1 cellular context compared by ENCODE assay signal in the genomic region with DNA sequence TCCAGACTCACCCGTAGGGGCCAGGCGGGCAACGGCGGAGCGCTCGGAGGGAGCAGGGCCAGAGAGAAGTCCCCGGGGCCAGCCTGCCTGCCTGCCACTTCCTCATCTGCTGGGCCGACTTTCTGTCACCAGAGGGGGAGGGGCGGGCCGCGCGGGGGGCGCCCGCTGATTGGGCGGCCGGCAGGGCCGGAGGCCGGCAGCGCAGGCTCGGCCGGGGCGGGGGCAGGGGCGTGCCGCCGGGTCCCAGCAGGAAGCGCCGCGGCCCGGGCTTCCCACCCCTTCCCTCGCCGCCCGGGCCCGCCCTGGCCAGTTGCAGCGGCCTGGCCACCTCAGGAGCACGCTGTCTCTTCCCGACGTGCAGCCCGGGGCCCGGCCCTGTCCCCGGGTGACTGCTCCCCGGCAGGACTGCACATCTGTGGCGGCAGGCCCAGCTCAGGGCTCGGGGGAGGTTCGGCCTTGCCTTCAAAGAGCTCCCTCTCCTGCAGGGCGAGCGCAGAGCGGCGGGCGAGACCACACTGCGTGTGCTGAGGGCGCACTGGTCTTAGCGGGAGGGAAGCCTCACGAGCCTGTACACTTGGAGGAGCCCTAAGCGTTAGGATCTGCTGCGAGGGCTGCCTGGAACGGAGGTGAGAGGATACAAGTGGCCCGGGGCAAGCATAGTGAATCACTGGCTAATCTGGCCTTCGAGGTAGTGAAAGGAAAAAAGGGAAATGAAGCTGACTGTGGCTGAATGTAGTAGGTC.
A peak's percentile ranks its signal among the peaks of the same experiment; 100 is the strongest.
TF ChIP-seq lines count a peak whose summit lies in the region.

ELOVL1 (minus strand) TSS at position 108 of the 742 bp plus-strand sequence. CDS start 2,402 bp downstream, outside the sequence.

TF ChIP-seq in HepG2, 621 proteins besides CTCF, POLR2A, EP300 and RAD21 (continued from another document and continues in another):
- TF ChIP-seq, protein P1, sequence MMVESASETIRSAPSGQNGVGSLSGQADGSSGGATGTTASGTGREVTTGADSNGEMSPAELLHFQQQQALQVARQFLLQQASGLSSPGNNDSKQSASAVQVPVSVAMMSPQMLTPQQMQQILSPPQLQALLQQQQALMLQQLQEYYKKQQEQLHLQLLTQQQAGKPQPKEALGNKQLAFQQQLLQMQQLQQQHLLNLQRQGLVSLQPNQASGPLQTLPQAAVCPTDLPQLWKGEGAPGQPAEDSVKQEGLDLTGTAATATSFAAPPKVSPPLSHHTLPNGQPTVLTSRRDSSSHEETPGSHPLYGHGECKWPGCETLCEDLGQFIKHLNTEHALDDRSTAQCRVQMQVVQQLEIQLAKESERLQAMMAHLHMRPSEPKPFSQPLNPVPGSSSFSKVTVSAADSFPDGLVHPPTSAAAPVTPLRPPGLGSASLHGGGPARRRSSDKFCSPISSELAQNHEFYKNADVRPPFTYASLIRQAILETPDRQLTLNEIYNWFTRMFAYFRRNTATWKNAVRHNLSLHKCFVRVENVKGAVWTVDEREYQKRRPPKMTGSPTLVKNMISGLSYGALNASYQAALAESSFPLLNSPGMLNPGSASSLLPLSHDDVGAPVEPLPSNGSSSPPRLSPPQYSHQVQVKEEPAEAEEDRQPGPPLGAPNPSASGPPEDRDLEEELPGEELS (CRISPR knock-in tag; IDR thresholded peaks at IDR 0.05), result peak; percentile 37
- TF ChIP-seq, protein P2, sequence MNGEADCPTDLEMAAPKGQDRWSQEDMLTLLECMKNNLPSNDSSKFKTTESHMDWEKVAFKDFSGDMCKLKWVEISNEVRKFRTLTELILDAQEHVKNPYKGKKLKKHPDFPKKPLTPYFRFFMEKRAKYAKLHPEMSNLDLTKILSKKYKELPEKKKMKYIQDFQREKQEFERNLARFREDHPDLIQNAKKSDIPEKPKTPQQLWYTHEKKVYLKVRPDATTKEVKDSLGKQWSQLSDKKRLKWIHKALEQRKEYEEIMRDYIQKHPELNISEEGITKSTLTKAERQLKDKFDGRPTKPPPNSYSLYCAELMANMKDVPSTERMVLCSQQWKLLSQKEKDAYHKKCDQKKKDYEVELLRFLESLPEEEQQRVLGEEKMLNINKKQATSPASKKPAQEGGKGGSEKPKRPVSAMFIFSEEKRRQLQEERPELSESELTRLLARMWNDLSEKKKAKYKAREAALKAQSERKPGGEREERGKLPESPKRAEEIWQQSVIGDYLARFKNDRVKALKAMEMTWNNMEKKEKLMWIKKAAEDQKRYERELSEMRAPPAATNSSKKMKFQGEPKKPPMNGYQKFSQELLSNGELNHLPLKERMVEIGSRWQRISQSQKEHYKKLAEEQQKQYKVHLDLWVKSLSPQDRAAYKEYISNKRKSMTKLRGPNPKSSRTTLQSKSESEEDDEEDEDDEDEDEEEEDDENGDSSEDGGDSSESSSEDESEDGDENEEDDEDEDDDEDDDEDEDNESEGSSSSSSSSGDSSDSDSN (CRISPR knock-in tag; IDR thresholded peaks at IDR 0.05), result peak; percentile 98
- TF ChIP-seq FOXO1 (CRISPR knock-in tag; IDR thresholded peaks at IDR 0.05), result peak; percentile 66
- peak; percentile 86; the same call in 1 of the 2 replicates for TF ChIP-seq ZBTB44 (CRISPR knock-in tag; IDR thresholded peaks at IDR 0.05)
- peak; percentile 50; the same call in 1 of the 2 replicates for TF ChIP-seq FOXJ3 (CRISPR knock-in tag; IDR thresholded peaks at IDR 0.05; ENCODE audit: borderline replicate concordance)
- TF ChIP-seq ZSCAN21 (CRISPR knock-in tag; IDR thresholded peaks at IDR 0.05; ENCODE audit: borderline replicate concordance), result peak; percentile 86; the same call in 1 of the 2 replicates
- TF ChIP-seq GLI4 (CRISPR knock-in tag; IDR thresholded peaks at IDR 0.05; ENCODE audit: borderline replicate concordance), result 0 out of 2 replicates have a peak, but pooled peaks have one; percentile 52
- TF ChIP-seq ZSCAN22 (CRISPR knock-in tag; IDR thresholded peaks at IDR 0.05), result no peak
- no peak for TF ChIP-seq BHLHE40 (IDR thresholded peaks at IDR 0.05; ENCODE audit: low read length)
- TF ChIP-seq ZKSCAN5 (CRISPR knock-in tag; IDR thresholded peaks at IDR 0.05), result no peak
- TF ChIP-seq GATAD2A (CRISPR knock-in tag; IDR thresholded peaks at IDR 0.05), result peak; percentile 28; the same call in 1 of the 2 replicates
- TF ChIP-seq ZNF317 (CRISPR knock-in tag; IDR thresholded peaks at IDR 0.05), result 0 out of 2 replicates have a peak, but pooled peaks have one; percentile 51
- TF ChIP-seq YEATS4 (CRISPR knock-in tag; IDR thresholded peaks at IDR 0.05; ENCODE audit: borderline replicate concordance), result peak; percentile 89
- TF ChIP-seq ELF1 (CRISPR knock-in tag; IDR thresholded peaks at IDR 0.05), result peak; percentile 62
- no peak for TF ChIP-seq YY1 (IDR thresholded peaks at IDR 0.05; ENCODE audit: insufficient read depth, insufficient replicate concordance, low read depth, low read length)
- TF ChIP-seq ATF4 (CRISPR knock-in tag; IDR thresholded peaks at IDR 0.05), result peak in 1 of 2 experiments; percentile 72; a peak in 1 of 4 replicates
- TF ChIP-seq, protein P3, sequence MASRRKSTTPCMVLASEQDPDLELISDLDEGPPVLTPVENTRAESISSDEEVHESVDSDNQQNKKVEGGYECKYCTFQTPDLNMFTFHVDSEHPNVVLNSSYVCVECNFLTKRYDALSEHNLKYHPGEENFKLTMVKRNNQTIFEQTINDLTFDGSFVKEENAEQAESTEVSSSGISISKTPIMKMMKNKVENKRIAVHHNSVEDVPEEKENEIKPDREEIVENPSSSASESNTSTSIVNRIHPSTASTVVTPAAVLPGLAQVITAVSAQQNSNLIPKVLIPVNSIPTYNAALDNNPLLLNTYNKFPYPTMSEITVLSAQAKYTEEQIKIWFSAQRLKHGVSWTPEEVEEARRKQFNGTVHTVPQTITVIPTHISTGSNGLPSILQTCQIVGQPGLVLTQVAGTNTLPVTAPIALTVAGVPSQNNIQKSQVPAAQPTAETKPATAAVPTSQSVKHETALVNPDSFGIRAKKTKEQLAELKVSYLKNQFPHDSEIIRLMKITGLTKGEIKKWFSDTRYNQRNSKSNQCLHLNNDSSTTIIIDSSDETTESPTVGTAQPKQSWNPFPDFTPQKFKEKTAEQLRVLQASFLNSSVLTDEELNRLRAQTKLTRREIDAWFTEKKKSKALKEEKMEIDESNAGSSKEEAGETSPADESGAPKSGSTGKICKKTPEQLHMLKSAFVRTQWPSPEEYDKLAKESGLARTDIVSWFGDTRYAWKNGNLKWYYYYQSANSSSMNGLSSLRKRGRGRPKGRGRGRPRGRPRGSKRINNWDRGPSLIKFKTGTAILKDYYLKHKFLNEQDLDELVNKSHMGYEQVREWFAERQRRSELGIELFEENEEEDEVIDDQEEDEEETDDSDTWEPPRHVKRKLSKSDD (CRISPR knock-in tag; IDR thresholded peaks at IDR 0.05; ENCODE audit: low read depth), result no peak
- TF ChIP-seq, protein P4, sequence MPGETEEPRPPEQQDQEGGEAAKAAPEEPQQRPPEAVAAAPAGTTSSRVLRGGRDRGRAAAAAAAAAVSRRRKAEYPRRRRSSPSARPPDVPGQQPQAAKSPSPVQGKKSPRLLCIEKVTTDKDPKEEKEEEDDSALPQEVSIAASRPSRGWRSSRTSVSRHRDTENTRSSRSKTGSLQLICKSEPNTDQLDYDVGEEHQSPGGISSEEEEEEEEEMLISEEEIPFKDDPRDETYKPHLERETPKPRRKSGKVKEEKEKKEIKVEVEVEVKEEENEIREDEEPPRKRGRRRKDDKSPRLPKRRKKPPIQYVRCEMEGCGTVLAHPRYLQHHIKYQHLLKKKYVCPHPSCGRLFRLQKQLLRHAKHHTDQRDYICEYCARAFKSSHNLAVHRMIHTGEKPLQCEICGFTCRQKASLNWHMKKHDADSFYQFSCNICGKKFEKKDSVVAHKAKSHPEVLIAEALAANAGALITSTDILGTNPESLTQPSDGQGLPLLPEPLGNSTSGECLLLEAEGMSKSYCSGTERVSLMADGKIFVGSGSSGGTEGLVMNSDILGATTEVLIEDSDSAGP (CRISPR knock-in tag; IDR thresholded peaks at IDR 0.05; ENCODE audit: borderline replicate concordance), result peak; percentile 85
- TF ChIP-seq, protein P5, sequence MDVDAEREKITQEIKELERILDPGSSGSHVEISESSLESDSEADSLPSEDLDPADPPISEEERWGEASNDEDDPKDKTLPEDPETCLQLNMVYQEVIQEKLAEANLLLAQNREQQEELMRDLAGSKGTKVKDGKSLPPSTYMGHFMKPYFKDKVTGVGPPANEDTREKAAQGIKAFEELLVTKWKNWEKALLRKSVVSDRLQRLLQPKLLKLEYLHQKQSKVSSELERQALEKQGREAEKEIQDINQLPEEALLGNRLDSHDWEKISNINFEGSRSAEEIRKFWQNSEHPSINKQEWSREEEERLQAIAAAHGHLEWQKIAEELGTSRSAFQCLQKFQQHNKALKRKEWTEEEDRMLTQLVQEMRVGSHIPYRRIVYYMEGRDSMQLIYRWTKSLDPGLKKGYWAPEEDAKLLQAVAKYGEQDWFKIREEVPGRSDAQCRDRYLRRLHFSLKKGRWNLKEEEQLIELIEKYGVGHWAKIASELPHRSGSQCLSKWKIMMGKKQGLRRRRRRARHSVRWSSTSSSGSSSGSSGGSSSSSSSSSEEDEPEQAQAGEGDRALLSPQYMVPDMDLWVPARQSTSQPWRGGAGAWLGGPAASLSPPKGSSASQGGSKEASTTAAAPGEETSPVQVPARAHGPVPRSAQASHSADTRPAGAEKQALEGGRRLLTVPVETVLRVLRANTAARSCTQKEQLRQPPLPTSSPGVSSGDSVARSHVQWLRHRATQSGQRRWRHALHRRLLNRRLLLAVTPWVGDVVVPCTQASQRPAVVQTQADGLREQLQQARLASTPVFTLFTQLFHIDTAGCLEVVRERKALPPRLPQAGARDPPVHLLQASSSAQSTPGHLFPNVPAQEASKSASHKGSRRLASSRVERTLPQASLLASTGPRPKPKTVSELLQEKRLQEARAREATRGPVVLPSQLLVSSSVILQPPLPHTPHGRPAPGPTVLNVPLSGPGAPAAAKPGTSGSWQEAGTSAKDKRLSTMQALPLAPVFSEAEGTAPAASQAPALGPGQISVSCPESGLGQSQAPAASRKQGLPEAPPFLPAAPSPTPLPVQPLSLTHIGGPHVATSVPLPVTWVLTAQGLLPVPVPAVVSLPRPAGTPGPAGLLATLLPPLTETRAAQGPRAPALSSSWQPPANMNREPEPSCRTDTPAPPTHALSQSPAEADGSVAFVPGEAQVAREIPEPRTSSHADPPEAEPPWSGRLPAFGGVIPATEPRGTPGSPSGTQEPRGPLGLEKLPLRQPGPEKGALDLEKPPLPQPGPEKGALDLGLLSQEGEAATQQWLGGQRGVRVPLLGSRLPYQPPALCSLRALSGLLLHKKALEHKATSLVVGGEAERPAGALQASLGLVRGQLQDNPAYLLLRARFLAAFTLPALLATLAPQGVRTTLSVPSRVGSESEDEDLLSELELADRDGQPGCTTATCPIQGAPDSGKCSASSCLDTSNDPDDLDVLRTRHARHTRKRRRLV (CRISPR knock-in tag; IDR thresholded peaks at IDR 0.05), result no peak
